2 cellular contexts compared by ENCODE assay signal in the genomic region with DNA sequence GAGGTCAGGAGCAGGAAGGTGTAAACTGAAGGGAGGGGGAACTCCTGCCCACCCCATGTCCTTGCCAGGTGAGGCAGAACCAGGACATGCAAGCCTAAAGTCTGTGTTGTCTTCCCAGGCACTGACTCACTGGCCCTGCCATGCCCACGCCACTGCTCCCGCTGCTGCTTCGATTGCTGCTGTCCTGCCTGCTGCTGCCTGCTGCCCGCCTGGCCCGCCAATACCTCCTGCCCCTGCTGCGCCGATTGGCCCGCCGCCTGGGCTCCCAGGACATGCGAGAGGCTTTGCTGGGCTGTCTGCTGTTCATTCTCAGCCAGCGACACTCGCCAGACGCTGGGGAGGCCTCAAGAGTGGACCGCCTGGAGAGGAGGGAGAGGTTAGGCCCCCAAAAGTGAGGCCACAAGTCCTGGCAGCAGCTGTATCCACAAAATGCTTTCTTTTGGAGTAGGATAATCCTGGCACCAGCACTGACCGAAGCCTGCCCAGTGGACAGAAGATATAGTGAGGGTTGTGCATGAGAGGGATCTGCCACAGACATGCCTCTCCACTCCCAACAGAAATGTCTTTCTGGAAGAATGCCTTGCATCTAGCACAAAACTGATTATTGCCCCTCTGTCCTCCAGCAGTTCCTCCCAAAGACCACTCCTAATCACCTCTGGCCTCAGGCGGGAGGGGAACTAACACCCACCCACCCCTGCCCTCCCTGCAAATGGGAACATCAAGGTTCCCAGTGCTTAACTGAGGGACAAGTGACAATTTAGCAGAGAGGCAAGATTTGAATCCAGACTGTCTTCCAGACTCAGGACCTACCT.
TF ChIP-seq lines count a peak whose summit lies in the region.

No MANE protein-coding gene starts in this region.

TF ChIP-seq in HEK293, 187 proteins besides CTCF, POLR2A, EP300 and RAD21 (continues in another document):
- TF ChIP-seq, protein P1, sequence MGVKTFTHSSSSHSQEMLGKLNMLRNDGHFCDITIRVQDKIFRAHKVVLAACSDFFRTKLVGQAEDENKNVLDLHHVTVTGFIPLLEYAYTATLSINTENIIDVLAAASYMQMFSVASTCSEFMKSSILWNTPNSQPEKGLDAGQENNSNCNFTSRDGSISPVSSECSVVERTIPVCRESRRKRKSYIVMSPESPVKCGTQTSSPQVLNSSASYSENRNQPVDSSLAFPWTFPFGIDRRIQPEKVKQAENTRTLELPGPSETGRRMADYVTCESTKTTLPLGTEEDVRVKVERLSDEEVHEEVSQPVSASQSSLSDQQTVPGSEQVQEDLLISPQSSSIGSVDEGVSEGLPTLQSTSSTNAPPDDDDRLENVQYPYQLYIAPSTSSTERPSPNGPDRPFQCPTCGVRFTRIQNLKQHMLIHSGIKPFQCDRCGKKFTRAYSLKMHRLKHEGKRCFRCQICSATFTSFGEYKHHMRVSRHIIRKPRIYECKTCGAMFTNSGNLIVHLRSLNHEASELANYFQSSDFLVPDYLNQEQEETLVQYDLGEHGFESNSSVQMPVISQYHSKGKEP (tag by site-specific recombination; IDR thresholded peaks at IDR 0.05) = peak; percentile 22; the same call in 1 of the 2 replicates
- TF ChIP-seq, protein P2, sequence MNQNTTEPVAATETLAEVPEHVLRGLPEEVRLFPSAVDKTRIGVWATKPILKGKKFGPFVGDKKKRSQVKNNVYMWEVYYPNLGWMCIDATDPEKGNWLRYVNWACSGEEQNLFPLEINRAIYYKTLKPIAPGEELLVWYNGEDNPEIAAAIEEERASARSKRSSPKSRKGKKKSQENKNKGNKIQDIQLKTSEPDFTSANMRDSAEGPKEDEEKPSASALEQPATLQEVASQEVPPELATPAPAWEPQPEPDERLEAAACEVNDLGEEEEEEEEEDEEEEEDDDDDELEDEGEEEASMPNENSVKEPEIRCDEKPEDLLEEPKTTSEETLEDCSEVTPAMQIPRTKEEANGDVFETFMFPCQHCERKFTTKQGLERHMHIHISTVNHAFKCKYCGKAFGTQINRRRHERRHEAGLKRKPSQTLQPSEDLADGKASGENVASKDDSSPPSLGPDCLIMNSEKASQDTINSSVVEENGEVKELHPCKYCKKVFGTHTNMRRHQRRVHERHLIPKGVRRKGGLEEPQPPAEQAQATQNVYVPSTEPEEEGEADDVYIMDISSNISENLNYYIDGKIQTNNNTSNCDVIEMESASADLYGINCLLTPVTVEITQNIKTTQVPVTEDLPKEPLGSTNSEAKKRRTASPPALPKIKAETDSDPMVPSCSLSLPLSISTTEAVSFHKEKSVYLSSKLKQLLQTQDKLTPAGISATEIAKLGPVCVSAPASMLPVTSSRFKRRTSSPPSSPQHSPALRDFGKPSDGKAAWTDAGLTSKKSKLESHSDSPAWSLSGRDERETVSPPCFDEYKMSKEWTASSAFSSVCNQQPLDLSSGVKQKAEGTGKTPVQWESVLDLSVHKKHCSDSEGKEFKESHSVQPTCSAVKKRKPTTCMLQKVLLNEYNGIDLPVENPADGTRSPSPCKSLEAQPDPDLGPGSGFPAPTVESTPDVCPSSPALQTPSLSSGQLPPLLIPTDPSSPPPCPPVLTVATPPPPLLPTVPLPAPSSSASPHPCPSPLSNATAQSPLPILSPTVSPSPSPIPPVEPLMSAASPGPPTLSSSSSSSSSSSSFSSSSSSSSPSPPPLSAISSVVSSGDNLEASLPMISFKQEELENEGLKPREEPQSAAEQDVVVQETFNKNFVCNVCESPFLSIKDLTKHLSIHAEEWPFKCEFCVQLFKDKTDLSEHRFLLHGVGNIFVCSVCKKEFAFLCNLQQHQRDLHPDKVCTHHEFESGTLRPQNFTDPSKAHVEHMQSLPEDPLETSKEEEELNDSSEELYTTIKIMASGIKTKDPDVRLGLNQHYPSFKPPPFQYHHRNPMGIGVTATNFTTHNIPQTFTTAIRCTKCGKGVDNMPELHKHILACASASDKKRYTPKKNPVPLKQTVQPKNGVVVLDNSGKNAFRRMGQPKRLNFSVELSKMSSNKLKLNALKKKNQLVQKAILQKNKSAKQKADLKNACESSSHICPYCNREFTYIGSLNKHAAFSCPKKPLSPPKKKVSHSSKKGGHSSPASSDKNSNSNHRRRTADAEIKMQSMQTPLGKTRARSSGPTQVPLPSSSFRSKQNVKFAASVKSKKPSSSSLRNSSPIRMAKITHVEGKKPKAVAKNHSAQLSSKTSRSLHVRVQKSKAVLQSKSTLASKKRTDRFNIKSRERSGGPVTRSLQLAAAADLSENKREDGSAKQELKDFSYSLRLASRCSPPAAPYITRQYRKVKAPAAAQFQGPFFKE (tag by site-specific recombination; IDR thresholded peaks at IDR 0.05; ENCODE audit: borderline replicate concordance) = no peak
- TF ChIP-seq GLIS1 (tag by site-specific recombination; IDR thresholded peaks at IDR 0.05) = no peak
- no peak for TF ChIP-seq BCL11B (tag by site-specific recombination; IDR thresholded peaks at IDR 0.05; ENCODE audit: low read depth)
- TF ChIP-seq ZEB2 (tag by site-specific recombination; IDR thresholded peaks at IDR 0.05) = no peak
- peak; percentile 57; the same call in 1 of the 2 replicates for TF ChIP-seq ZNF449 (tag by site-specific recombination; IDR thresholded peaks at IDR 0.05)

TF ChIP-seq in GM12878, 131 proteins besides CTCF, POLR2A, EP300 and RAD21:
- TF ChIP-seq MLLT1 (IDR thresholded peaks at IDR 0.05) = 0 out of 2 replicates have a peak, but pooled peaks have one; percentile 27
- TF ChIP-seq, protein P3, sequence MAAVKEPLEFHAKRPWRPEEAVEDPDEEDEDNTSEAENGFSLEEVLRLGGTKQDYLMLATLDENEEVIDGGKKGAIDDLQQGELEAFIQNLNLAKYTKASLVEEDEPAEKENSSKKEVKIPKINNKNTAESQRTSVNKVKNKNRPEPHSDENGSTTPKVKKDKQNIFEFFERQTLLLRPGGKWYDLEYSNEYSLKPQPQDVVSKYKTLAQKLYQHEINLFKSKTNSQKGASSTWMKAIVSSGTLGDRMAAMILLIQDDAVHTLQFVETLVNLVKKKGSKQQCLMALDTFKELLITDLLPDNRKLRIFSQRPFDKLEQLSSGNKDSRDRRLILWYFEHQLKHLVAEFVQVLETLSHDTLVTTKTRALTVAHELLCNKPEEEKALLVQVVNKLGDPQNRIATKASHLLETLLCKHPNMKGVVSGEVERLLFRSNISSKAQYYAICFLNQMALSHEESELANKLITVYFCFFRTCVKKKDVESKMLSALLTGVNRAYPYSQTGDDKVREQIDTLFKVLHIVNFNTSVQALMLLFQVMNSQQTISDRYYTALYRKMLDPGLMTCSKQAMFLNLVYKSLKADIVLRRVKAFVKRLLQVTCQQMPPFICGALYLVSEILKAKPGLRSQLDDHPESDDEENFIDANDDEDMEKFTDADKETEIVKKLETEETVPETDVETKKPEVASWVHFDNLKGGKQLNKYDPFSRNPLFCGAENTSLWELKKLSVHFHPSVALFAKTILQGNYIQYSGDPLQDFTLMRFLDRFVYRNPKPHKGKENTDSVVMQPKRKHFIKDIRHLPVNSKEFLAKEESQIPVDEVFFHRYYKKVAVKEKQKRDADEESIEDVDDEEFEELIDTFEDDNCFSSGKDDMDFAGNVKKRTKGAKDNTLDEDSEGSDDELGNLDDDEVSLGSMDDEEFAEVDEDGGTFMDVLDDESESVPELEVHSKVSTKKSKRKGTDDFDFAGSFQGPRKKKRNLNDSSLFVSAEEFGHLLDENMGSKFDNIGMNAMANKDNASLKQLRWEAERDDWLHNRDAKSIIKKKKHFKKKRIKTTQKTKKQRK (IDR thresholded peaks at IDR 0.05; ENCODE audit: low read depth, low read length) = no peak
